ENCODE assay signal across 14 cellular contexts in genomic region chr3:48406443-48407431, GRCh38. TPM values are rescaled to one million over a fixed set of nuclear protein-coding genes. Genes with fewer than 3 reads are reported as not detected.
A peak's percentile ranks its signal among the peaks of the same experiment; 100 is the strongest.
DNase-seq lines count a peak whose midpoint lies in the region; ATAC-seq and TF ChIP-seq lines count a peak whose summit lies in the region.
"Had no signal": no experiment of that assay in that cellular context is flagged by ENCODE, and none has a peak within 500 bp of the region (broad histone marks: within the 10 kb centered on the region; RNA-seq: fewer than 3 reads in every experiment).

No MANE protein-coding gene starts in this region.

- no peaks in the 10 kb centered on the region for H3K9me3 Mint-ChIP-seq in activated CD4-positive, alpha-beta memory T cell treated with anti-CD3 and anti-CD28 coated beads for 36 hours
- H3K9me3 Mint-ChIP-seq in activated CD4-positive, alpha-beta memory T cell treated with anti-CD3 and anti-CD28 coated beads, Interleukin-2, amount 10 ng/mL, durations not matched to agents 7 days and 5 days: no peaks in the 10 kb centered on the region
- H3K9me3 Mint-ChIP-seq in H9 (no peaks in the 10 kb centered on the region), endodermal cell (no peaks in the 10 kb centered on the region)
- H3K9me3 Mint-ChIP-seq: neural progenitor cell had no signal

- no peak for ATAC-seq in esophagus mucosa

- H2AFZ ChIP-seq in H9 (ENCODE audit: low read length): no peak overlapping the region
- H2AFZ ChIP-seq in OCI-LY7 (ENCODE audit: low read length): no peak overlapping the region
- H2AFZ ChIP-seq: hepatocyte, neural progenitor cell had no signal

- TF ChIP-seq POLR2A in sigmoid colon (IDR thresholded peaks at IDR 0.05): no peak

- H3K36me3 ChIP-seq in endodermal cell (ENCODE audit: control insufficient read depth, insufficient read depth, low read length): peaks cover 71% of the 10 kb centered on the region
- peaks cover 27 to 86% (median 61%) of the 10 kb centered on the region in 4 donors for H3K36me3 ChIP-seq in sigmoid colon
- no peaks in the 10 kb centered on the region for H3K36me3 ChIP-seq in OCI-LY7 (ENCODE audit: insufficient read depth, low read length)
- H3K36me3 ChIP-seq: neural progenitor cell had no signal

- no peaks in the 10 kb centered on the region for H3K27me3 Mint-ChIP-seq in activated CD4-positive, alpha-beta memory T cell treated with anti-CD3 and anti-CD28 coated beads for 36 hours
- H3K27me3 Mint-ChIP-seq in activated CD4-positive, alpha-beta memory T cell treated with anti-CD3 and anti-CD28 coated beads, Interleukin-2, amount 10 ng/mL, durations not matched to agents 7 days and 5 days: no peaks in the 10 kb centered on the region
- no peaks in the 10 kb centered on the region; the same call in 1 of the 2 replicates for H3K27me3 Mint-ChIP-seq in H9 (ENCODE audit: low read depth)
- no peaks in the 10 kb centered on the region for H3K27me3 Mint-ChIP-seq in endodermal cell (ENCODE audit: insufficient read depth)

- TF ChIP-seq CTCF in H9 (conservative IDR thresholded peaks at IDR 0.05): no peak
- TF ChIP-seq CTCF in endodermal cell (conservative IDR thresholded peaks at IDR 0.05): no peak
- no peak for TF ChIP-seq CTCF in sigmoid colon (IDR thresholded peaks at IDR 0.05)
- no peak for TF ChIP-seq CTCF in OCI-LY7 (conservative IDR thresholded peaks at IDR 0.05; ENCODE audit: low read length)

- no peak overlapping the region for H2BK5ac ChIP-seq in H9 (ENCODE audit: insufficient read length, low read length)

- H3K9ac ChIP-seq in H9 (ENCODE audit: extremely low read depth, insufficient read length, low read length) (no peak overlapping the region), endodermal cell (ENCODE audit: extremely low read depth, low read length, poor library complexity, severe bottlenecking) (no peak overlapping the region)
- H3K9ac ChIP-seq: neural progenitor cell had no signal

- peak; percentile 6 for DNase-seq in activated CD4-positive, alpha-beta memory T cell treated with anti-CD3 and anti-CD28 coated beads for 36 hours
- DNase-seq in activated CD4-positive, alpha-beta memory T cell treated with anti-CD3 and anti-CD28 coated beads, Interleukin-2, amount 10 ng/mL, durations not matched to agents 7 days and 5 days: no peak
- DNase-seq in H9 (no peak), endodermal cell (no peak), sigmoid colon (peak; percentile 52), NAMALWA (ENCODE audit: low spot score) (no peak), OCI-LY7 (ENCODE audit: low spot score) (no peak)
- DNase-seq: Calu3, left ventricle myocardium inferior, NCI-H446 treated with DMSO at 0.1 percent for 48 hours had no signal

- H3K36me3 Mint-ChIP-seq in activated CD4-positive, alpha-beta memory T cell treated with anti-CD3 and anti-CD28 coated beads for 36 hours: no peaks in the 10 kb centered on the region
- no peaks in the 10 kb centered on the region for H3K36me3 Mint-ChIP-seq in activated CD4-positive, alpha-beta memory T cell treated with anti-CD3 and anti-CD28 coated beads, Interleukin-2, amount 10 ng/mL, durations not matched to agents 7 days and 5 days (ENCODE audit: low read depth)
- peaks cover 55 to 93% (median 81%) of the 10 kb centered on the region in 3 experiments for H3K36me3 Mint-ChIP-seq in H9 (ENCODE audit: insufficient read depth in 1 of 3, low read depth in 3 of 3)
- H3K36me3 Mint-ChIP-seq in endodermal cell (ENCODE audit: low read depth): peaks cover 78% of the 10 kb centered on the region

- no peak overlapping the region for H3K56ac ChIP-seq in H9 (ENCODE audit: insufficient read length, low read depth, low read length)

- no CpG with 5 or more reads among the region's 18 CpGs for WGBS in H9 (ENCODE audit: extremely low coverage, insufficient read length, low lambda C conversion rate)
- 93 to 96% methylated on average over 11 to 18 of the region's 18 CpGs for WGBS in endodermal cell (ENCODE audit: insufficient coverage in 1 of 2, insufficient read length in 1 of 2), 2 experiments
- WGBS in sigmoid colon, 2 donors: 87 to 90% methylated on average over 18 of the region's 18 CpGs

- H3K27me3 ChIP-seq in H9 (ENCODE audit: insufficient read depth, low read length) (no peaks in the 10 kb centered on the region), endodermal cell (ENCODE audit: control insufficient read depth, insufficient read depth, low read length, poor library complexity, severe bottlenecking) (no peaks in the 10 kb centered on the region), sigmoid colon (no peaks in the 10 kb centered on the region)
- H3K27me3 ChIP-seq: hepatocyte, neural progenitor cell had no signal

- POLR2A ChIA-PET in activated CD4-positive, alpha-beta memory T cell treated with anti-CD3 and anti-CD28 coated beads for 36 hours (lab: Charles Lee): no interaction called here
- POLR2A ChIA-PET in activated CD4-positive, alpha-beta memory T cell treated with anti-CD3 and anti-CD28 coated beads, Interleukin-2, amount 10 ng/mL, durations not matched to agents 7 days and 5 days (lab: Charles Lee): interaction anchor here (0.7 to 1.1 kb wide), 2 partner anchors 12 to 129 kb away, joined by 3 read pairs; no protein-coding TSS in a partner anchor
- POLR2A ChIA-PET in OCI-LY7 (lab: Charles Lee): interaction anchor here (0.6 kb wide), 1 partner anchor 875 kb away, joined by 3 read pairs; no protein-coding TSS in a partner anchor

- H3K9me2 ChIP-seq in OCI-LY7 (ENCODE audit: insufficient read depth, low read length): no peaks in the 10 kb centered on the region

- H3K18ac ChIP-seq in H9 (ENCODE audit: insufficient read length, low read depth, low read length): no peak overlapping the region

- H3K27ac Mint-ChIP-seq in activated CD4-positive, alpha-beta memory T cell treated with anti-CD3 and anti-CD28 coated beads for 36 hours: no peak overlapping the region
- no peak overlapping the region for H3K27ac Mint-ChIP-seq in activated CD4-positive, alpha-beta memory T cell treated with anti-CD3 and anti-CD28 coated beads, Interleukin-2, amount 10 ng/mL, durations not matched to agents 7 days and 5 days
- H3K27ac Mint-ChIP-seq in H9: peak overlapping the region in 2 of 3 experiments; percentile 49 to 52; a peak in 3 of 7 replicates
- H3K27ac Mint-ChIP-seq in endodermal cell: peak overlapping the region; percentile 61
- H3K27ac Mint-ChIP-seq: neural progenitor cell had no signal

- no peak overlapping the region for H3K4me3 Mint-ChIP-seq in activated CD4-positive, alpha-beta memory T cell treated with anti-CD3 and anti-CD28 coated beads for 36 hours
- no peak overlapping the region for H3K4me3 Mint-ChIP-seq in activated CD4-positive, alpha-beta memory T cell treated with anti-CD3 and anti-CD28 coated beads, Interleukin-2, amount 10 ng/mL, durations not matched to agents 7 days and 5 days
- H3K4me3 Mint-ChIP-seq in H9 (no peak overlapping the region), endodermal cell (no peak overlapping the region)
- H3K4me3 Mint-ChIP-seq: neural progenitor cell had no signal

- CTCF ChIA-PET in activated CD4-positive, alpha-beta memory T cell treated with anti-CD3 and anti-CD28 coated beads for 36 hours (lab: Charles Lee): interaction anchor here (0.6 to 2.8 kb wide), 3 partner anchors 29 to 198 kb away, joined by 3 to 25 read pairs (median 3); no protein-coding TSS in a partner anchor
- CTCF ChIA-PET in activated CD4-positive, alpha-beta memory T cell treated with anti-CD3 and anti-CD28 coated beads, Interleukin-2, amount 10 ng/mL, durations not matched to agents 7 days and 5 days (lab: Charles Lee): interaction anchor here (1.2 to 12.4 kb wide), 2 partner anchors 28 to 151 kb away, joined by 4 to 261 read pairs; no protein-coding TSS in a partner anchor
- CTCF ChIA-PET in OCI-LY7 (lab: Charles Lee; ENCODE audit: unreplicated experiment): interaction anchor here (1.2 kb wide), 1 partner anchor 30 kb away, joined by 3 read pairs; no protein-coding TSS in a partner anchor

- H3K4me1 ChIP-seq in H9 (ENCODE audit: insufficient read depth, low read length): no peaks in the 10 kb centered on the region
- no peaks in the 10 kb centered on the region for H3K4me1 ChIP-seq in endodermal cell (ENCODE audit: control insufficient read depth, insufficient read depth, low read length)
- H3K4me1 ChIP-seq in sigmoid colon: peaks cover 0 to 20% (median 16%) of the 10 kb centered on the region in 4 donors
- H3K4me1 ChIP-seq in OCI-LY7 (ENCODE audit: insufficient read depth, low read length, poor library complexity, severe bottlenecking): no peaks in the 10 kb centered on the region
- H3K4me1 ChIP-seq: neural progenitor cell had no signal

- no peak overlapping the region for H4K91ac ChIP-seq in H9 (ENCODE audit: insufficient read length, low read depth, low read length)

- no peak overlapping the region for H4K8ac ChIP-seq in H9 (replicated peaks; ENCODE audit: insufficient read length, low read depth, low read length)

- H2BK20ac ChIP-seq in H9 (ENCODE audit: low read depth, low read length, poor library complexity, severe bottlenecking): no peak overlapping the region

- H3K14ac ChIP-seq in H9 (ENCODE audit: insufficient read depth, low read length): no peak overlapping the region

- no peak overlapping the region for H3K23ac ChIP-seq in H9 (ENCODE audit: insufficient read length, low read depth, low read length)

- H3K23me2 ChIP-seq in H9 (ENCODE audit: insufficient read length, low read depth, low read length, poor library complexity, severe bottlenecking): no peaks in the 10 kb centered on the region

- H4K5ac ChIP-seq in H9 (ENCODE audit: insufficient read length, low read depth, low read length): no peak overlapping the region

- H3K79me1 ChIP-seq in H9 (ENCODE audit: insufficient read depth, low read depth, low read length, poor library complexity, severe bottlenecking): no peaks in the 10 kb centered on the region

- H4K20me1 ChIP-seq in H9 (ENCODE audit: control insufficient read depth, insufficient read depth, insufficient read length) (no peaks in the 10 kb centered on the region), OCI-LY7 (ENCODE audit: insufficient read depth, low read length) (no peaks in the 10 kb centered on the region)

- H3K79me2 ChIP-seq in H9 (ENCODE audit: insufficient read depth, low read length) (no peaks in the 10 kb centered on the region), OCI-LY7 (ENCODE audit: insufficient read depth, low read depth, low read length) (no peaks in the 10 kb centered on the region)
- H3K79me2 ChIP-seq: hepatocyte had no signal

- no peaks in the 10 kb centered on the region for H3K4me1 Mint-ChIP-seq in activated CD4-positive, alpha-beta memory T cell treated with anti-CD3 and anti-CD28 coated beads for 36 hours (ENCODE audit: low read depth)
- H3K4me1 Mint-ChIP-seq in activated CD4-positive, alpha-beta memory T cell treated with anti-CD3 and anti-CD28 coated beads, Interleukin-2, amount 10 ng/mL, durations not matched to agents 7 days and 5 days: no peaks in the 10 kb centered on the region
- H3K4me1 Mint-ChIP-seq in H9: no peaks in the 10 kb centered on the region
- H3K4me1 Mint-ChIP-seq in endodermal cell: no peaks in the 10 kb centered on the region
- H3K4me1 Mint-ChIP-seq: neural progenitor cell had no signal

- no peak overlapping the region for H2BK15ac ChIP-seq in H9 (ENCODE audit: low read depth, low read length)

- TF ChIP-seq EP300 in sigmoid colon (IDR thresholded peaks at IDR 0.05): no peak

- H3K9me3 ChIP-seq in H9 (ENCODE audit: control insufficient read depth, low read depth, low read length) (no peaks in the 10 kb centered on the region), endodermal cell (ENCODE audit: control insufficient read depth, low read length) (no peaks in the 10 kb centered on the region), sigmoid colon (no peaks in the 10 kb centered on the region), OCI-LY7 (ENCODE audit: low read length) (no peaks in the 10 kb centered on the region)
- H3K9me3 ChIP-seq: left ventricle myocardium inferior had no signal

- intact Hi-C loops in activated CD4-positive, alpha-beta memory T cell treated with anti-CD3 and anti-CD28 coated beads for 36 hours (cut with micrococcal nuclease): no loop called here
- intact Hi-C loops in sigmoid colon (cut with DNase I) (no loop called here), OCI-LY7 (cut with micrococcal nuclease; ENCODE audit: unreplicated experiment) (loop anchor here (10.0 kb wide), 1 partner anchor 228 kb away; the partner anchor contains the start of gene SLC26A6)

- no peak overlapping the region for H3K4me2 ChIP-seq in H9 (ENCODE audit: insufficient read depth, insufficient read length, low read length)
- H3K4me2 ChIP-seq in OCI-LY7 (ENCODE audit: low read length): no peak overlapping the region
- H3K4me2 ChIP-seq: hepatocyte, neural progenitor cell had no signal

- no peak overlapping the region for H3K4me3 ChIP-seq in endodermal cell (ENCODE audit: low read length)
- no peak overlapping the region for H3K4me3 ChIP-seq in sigmoid colon
- H3K4me3 ChIP-seq in OCI-LY7 (ENCODE audit: low read depth, low read length, poor library complexity, severe bottlenecking): no peak overlapping the region
- H3K4me3 ChIP-seq: hepatocyte, left ventricle myocardium inferior, neural progenitor cell had no signal

- no TSS peak for BruUV-seq in OCI-LY7 (replicated peaks; lab: Mats Ljungman, UMichigan)

- no peak overlapping the region for H2BK120ac ChIP-seq in H9 (ENCODE audit: low read depth, low read length, poor library complexity, severe bottlenecking)

- H3K27ac ChIP-seq in H9 (ENCODE audit: insufficient read length, low read depth, low read length): no peak overlapping the region
- H3K27ac ChIP-seq in endodermal cell (ENCODE audit: low read depth, low read length): no peak overlapping the region
- H3K27ac ChIP-seq in sigmoid colon: peak overlapping the region in 3 of 4 donors; percentile 21 to 89 (median 88)
- H3K27ac ChIP-seq in OCI-LY7 (ENCODE audit: low read depth, low read length, poor library complexity, severe bottlenecking): no peak overlapping the region
- H3K27ac ChIP-seq: hepatocyte, left ventricle myocardium inferior, neural progenitor cell had no signal

- no peak overlapping the region for H2BK12ac ChIP-seq in H9 (ENCODE audit: insufficient read length, low read depth, low read length)

- no peak overlapping the region for H2AK5ac ChIP-seq in H9 (ENCODE audit: insufficient read length, low read length)

- H3K4ac ChIP-seq in H9 (ENCODE audit: low read depth, low read length): no peak overlapping the region

- H3T11ph ChIP-seq in H9 (ENCODE audit: low read length): no peak overlapping the region

RNA-seq across cellular contexts. Expression of gene PLXNB1, which starts 23.1 kb away (rescaled TPM):
- total RNA-seq in activated CD4-positive, alpha-beta memory T cell treated with anti-CD3 and anti-CD28 coated beads for 36 hours: 1 to 10 TPM; 3.2 to 3.8 TPM
- total RNA-seq in activated CD4-positive, alpha-beta memory T cell treated with anti-CD3 and anti-CD28 coated beads, Interleukin-2, amount 10 ng/mL, durations not matched to agents 7 days and 5 days: 1 to 10 TPM; 1.7 to 1.9 TPM
- 175 and 184 TPM in 2 replicates for total RNA-seq in H9 (2021)
- 100 to 1,000 TPM; 175 to 216 TPM for total RNA-seq in endodermal cell
- polyA plus RNA-seq in endodermal cell (2013, experiment 1 of 2): 165 TPM
- 157 TPM for polyA plus RNA-seq in endodermal cell (2013, experiment 2 of 2)
- total RNA-seq in sigmoid colon: 100 to 1,000 TPM in 1 of 4 donors, 10 to 100 TPM in 3; 59.9 to 162 (median 79.7) TPM
- polyA plus RNA-seq in sigmoid colon: 10 to 100 TPM; 10.2 to 88.0 (median 10.4) TPM
- 62.0 TPM for total RNA-seq in esophagus mucosa
- total RNA-seq in OCI-LY7 (2014; rRNA removed; shearing (Covaris generic)): 4.4 and 14.9 TPM in 2 replicates
- total RNA-seq in OCI-LY7 (2022): 6.4 and 7.7 TPM in 2 replicates

RNA-seq across cellular contexts. Expression of gene CCDC51, which starts 33.2 kb away (rescaled TPM):
- total RNA-seq in activated CD4-positive, alpha-beta memory T cell treated with anti-CD3 and anti-CD28 coated beads for 36 hours: 10 to 100 TPM; 24.3 to 24.4 TPM
- 10 to 100 TPM; 14.9 to 17.5 TPM for total RNA-seq in activated CD4-positive, alpha-beta memory T cell treated with anti-CD3 and anti-CD28 coated beads, Interleukin-2, amount 10 ng/mL, durations not matched to agents 7 days and 5 days
- total RNA-seq in H9 (2021) (20.0 and 22.0 TPM in 2 replicates), endodermal cell (10 to 100 TPM; 14.5 to 14.6 TPM), sigmoid colon (10 to 100 TPM in 3 of 4 donors, 1 to 10 TPM in 1; 9.4 to 22.5 (median 13.1) TPM), esophagus mucosa (15.3 TPM), OCI-LY7 (2022) (21.2 and 24.9 TPM in 2 replicates)
- 15.2 TPM for polyA plus RNA-seq in endodermal cell (2013, experiment 1 of 2)
- 14.4 TPM for polyA plus RNA-seq in endodermal cell (2013, experiment 2 of 2)
- polyA plus RNA-seq in sigmoid colon: 10 to 100 TPM; 12.7 to 21.6 (median 18.6) TPM
- 22.0 and 23.0 TPM in 2 replicates for total RNA-seq in OCI-LY7 (2014; rRNA removed; shearing (Covaris generic))

RNA-seq across cellular contexts. Expression of gene TMA7, which starts 33.3 kb away (rescaled TPM):
- total RNA-seq in activated CD4-positive, alpha-beta memory T cell treated with anti-CD3 and anti-CD28 coated beads for 36 hours: 100 to 1,000 TPM; 318 to 323 TPM
- total RNA-seq in activated CD4-positive, alpha-beta memory T cell treated with anti-CD3 and anti-CD28 coated beads, Interleukin-2, amount 10 ng/mL, durations not matched to agents 7 days and 5 days: 100 to 1,000 TPM; 240 to 241 TPM
- total RNA-seq in H9 (2021) (305 and 309 TPM in 2 replicates), endodermal cell (100 to 1,000 TPM; 290 to 326 TPM), sigmoid colon (100 to 1,000 TPM; 146 to 352 (median 244) TPM), esophagus mucosa (244 TPM), OCI-LY7 (2022) (226 and 250 TPM in 2 replicates)
- polyA plus RNA-seq in endodermal cell (2013, experiment 1 of 2): 420 TPM
- 414 TPM for polyA plus RNA-seq in endodermal cell (2013, experiment 2 of 2)
- 100 to 1,000 TPM; 419 to 762 (median 624) TPM for polyA plus RNA-seq in sigmoid colon
- total RNA-seq in OCI-LY7 (2014; rRNA removed; shearing (Covaris generic)): 313 and 486 TPM in 2 replicates

RNA-seq across cellular contexts. Expression of gene FBXW12, which starts 34.7 kb away (rescaled TPM):
- not detected for total RNA-seq in activated CD4-positive, alpha-beta memory T cell treated with anti-CD3 and anti-CD28 coated beads for 36 hours
- not detected for total RNA-seq in activated CD4-positive, alpha-beta memory T cell treated with anti-CD3 and anti-CD28 coated beads, Interleukin-2, amount 10 ng/mL, durations not matched to agents 7 days and 5 days
- total RNA-seq in H9 (2021): 0.59 and 0.74 TPM in 2 replicates
- total RNA-seq in endodermal cell: 1 to 10 TPM in 1 of 2 donors, under 1 TPM in 1; 0.13 to 1.4 TPM
- 0.61 TPM for polyA plus RNA-seq in endodermal cell (2013, experiment 1 of 2)
- 0.62 TPM for polyA plus RNA-seq in endodermal cell (2013, experiment 2 of 2)
- total RNA-seq in sigmoid colon: not detected
- polyA plus RNA-seq in sigmoid colon: not detected
- total RNA-seq in esophagus mucosa: not detected
- 0.28 and 0.50 TPM in 2 replicates for total RNA-seq in OCI-LY7 (2014; rRNA removed; shearing (Covaris generic))
- 0.37 and 0.44 TPM in 2 replicates for total RNA-seq in OCI-LY7 (2022)
- total RNA-seq: Calu3, hepatocyte, left ventricle myocardium inferior had no signal
- polyA plus RNA-seq: hepatocyte, urinary bladder had no signal

RNA-seq across cellular contexts. Expression of gene ATRIP, which starts 39.8 kb away (rescaled TPM):
- total RNA-seq in activated CD4-positive, alpha-beta memory T cell treated with anti-CD3 and anti-CD28 coated beads for 36 hours: 10 to 100 TPM; 13.8 to 14.5 TPM
- total RNA-seq in activated CD4-positive, alpha-beta memory T cell treated with anti-CD3 and anti-CD28 coated beads, Interleukin-2, amount 10 ng/mL, durations not matched to agents 7 days and 5 days: 10 to 100 TPM; 13.4 to 15.2 TPM
- total RNA-seq in H9 (2021) (16.3 and 17.5 TPM in 2 replicates), endodermal cell (10 to 100 TPM; 11.7 to 16.1 TPM), sigmoid colon (1 to 10 TPM; 3.4 to 9.4 (median 5.2) TPM), esophagus mucosa (6.3 TPM), OCI-LY7 (2022) (20.3 and 24.5 TPM in 2 replicates)
- polyA plus RNA-seq in endodermal cell (2013, experiment 1 of 2): 11.6 TPM
- 15.2 TPM for polyA plus RNA-seq in endodermal cell (2013, experiment 2 of 2)
- polyA plus RNA-seq in sigmoid colon: 1 to 10 TPM; 1.8 to 6.2 (median 2.4) TPM
- 16.3 and 16.8 TPM in 2 replicates for total RNA-seq in OCI-LY7 (2014; rRNA removed; shearing (Covaris generic))

Comparison
In these comparisons a context has a peak if more than half of its experiments do, and no peak if none do; other contexts are left out.
1. DNase-seq: peak in activated CD4-positive, alpha-beta memory T cell treated with anti-CD3 and anti-CD28 coated beads for 36 hours (single experiment) and sigmoid colon (single experiment); none in activated CD4-positive, alpha-beta memory T cell treated with anti-CD3 and anti-CD28 coated beads, Interleukin-2, amount 10 ng/mL, durations not matched to agents 7 days and 5 days (single experiment), H9 (single experiment), endodermal cell (single experiment), NAMALWA (single experiment) and OCI-LY7 (single experiment).
2. H3K27ac Mint-ChIP-seq: peak in H9 (2 of 3) and endodermal cell (single experiment); none in activated CD4-positive, alpha-beta memory T cell treated with anti-CD3 and anti-CD28 coated beads for 36 hours (single experiment) and activated CD4-positive, alpha-beta memory T cell treated with anti-CD3 and anti-CD28 coated beads, Interleukin-2, amount 10 ng/mL, durations not matched to agents 7 days and 5 days (single experiment).
3. H3K27ac ChIP-seq: peak in sigmoid colon (3 of 4); none in H9 (single experiment), endodermal cell (single experiment) and OCI-LY7 (single experiment).